In the genomic region with DNA sequence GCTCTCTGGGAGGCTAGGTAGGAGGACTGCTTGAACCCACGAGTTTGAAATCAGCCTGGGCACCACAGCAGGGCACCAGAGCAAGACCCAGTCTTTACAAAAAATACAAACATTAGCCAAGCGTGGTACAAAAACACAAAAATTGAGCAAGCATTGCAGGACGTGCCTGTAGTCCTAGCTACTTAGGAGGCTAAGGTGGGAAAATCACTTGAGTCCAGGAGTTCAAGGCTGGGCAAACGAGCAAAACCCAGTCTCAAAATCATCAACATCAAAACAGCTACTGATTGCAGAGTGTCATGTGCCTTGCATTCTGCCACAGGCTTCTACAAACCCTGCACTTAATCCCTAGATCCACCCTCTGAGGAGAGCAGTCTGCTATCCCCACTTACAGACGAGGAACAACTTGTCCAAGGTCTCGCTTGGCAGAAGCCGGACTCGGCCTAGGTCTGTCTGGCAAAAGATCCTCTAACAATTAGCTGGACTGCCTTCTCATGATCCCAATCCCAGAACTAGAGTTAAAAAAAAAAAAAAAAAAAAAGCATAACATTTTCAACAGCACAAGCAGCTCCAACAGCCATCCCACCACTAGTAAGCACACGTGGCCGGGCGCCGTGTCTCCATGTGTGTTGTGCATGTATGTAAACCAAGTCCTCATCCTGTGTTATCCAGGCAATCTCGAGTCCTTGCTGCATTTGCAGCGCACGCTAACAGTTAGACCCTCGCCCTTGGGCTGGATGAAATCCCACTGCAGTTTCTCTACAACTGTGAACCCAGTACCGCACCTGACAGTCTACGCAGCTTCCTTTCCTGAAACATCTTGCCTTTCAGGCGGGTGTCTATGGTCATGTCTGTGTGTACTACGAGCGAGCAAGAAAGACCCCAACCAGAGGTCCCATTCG, we compare ENCODE assay signal across 1 cellular context.
TF ChIP-seq lines count a peak whose summit lies in the region.

No MANE protein-coding gene starts in this region.

TF ChIP-seq in HepG2, 621 proteins besides CTCF, POLR2A, EP300 and RAD21 (continued from another document):
- 0 out of 2 replicates have a peak, but pooled peaks have one; percentile 36 for TF ChIP-seq ZNF230 (CRISPR knock-in tag; IDR thresholded peaks at IDR 0.05)
- peak; percentile 45; the same call in 1 of the 2 replicates for TF ChIP-seq CREM (IDR thresholded peaks at IDR 0.05)
- TF ChIP-seq CREM (CRISPR knock-in tag; IDR thresholded peaks at IDR 0.05), result no peak
- TF ChIP-seq MBD4 (IDR thresholded peaks at IDR 0.05; ENCODE audit: borderline replicate concordance, low read length), result no peak
- TF ChIP-seq RAD51 (IDR thresholded peaks at IDR 0.05; ENCODE audit: borderline replicate concordance), result no peak
- TF ChIP-seq, protein P1, sequence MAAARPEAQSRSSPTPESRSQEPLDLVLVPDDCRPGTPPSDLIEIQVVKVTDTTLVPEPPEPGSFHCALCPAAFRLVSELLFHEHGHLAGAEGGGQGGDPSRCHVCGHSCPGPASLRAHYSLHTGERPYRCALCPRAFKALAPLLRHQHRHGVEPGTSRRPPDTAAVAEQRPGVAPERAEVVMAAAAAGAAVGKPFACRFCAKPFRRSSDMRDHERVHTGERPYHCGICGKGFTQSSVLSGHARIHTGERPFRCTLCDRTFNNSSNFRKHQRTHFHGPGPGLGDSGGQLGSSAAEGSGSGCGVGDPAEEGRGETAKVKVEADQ (CRISPR knock-in tag; IDR thresholded peaks at IDR 0.05; ENCODE audit: borderline replicate concordance), result no peak
- TF ChIP-seq MED1 (CRISPR knock-in tag; IDR thresholded peaks at IDR 0.05), result peak; percentile 90
- TF ChIP-seq CEBPG (CRISPR knock-in tag; IDR thresholded peaks at IDR 0.05), result peak; percentile 79
- TF ChIP-seq ZSCAN31 (CRISPR knock-in tag; IDR thresholded peaks at IDR 0.05; ENCODE audit: low read depth), result no peak
TF ChIP-seq in HepG2: peak in this region for 85.
